ENCODE assay signal across 1 cellular context in the genomic region with DNA sequence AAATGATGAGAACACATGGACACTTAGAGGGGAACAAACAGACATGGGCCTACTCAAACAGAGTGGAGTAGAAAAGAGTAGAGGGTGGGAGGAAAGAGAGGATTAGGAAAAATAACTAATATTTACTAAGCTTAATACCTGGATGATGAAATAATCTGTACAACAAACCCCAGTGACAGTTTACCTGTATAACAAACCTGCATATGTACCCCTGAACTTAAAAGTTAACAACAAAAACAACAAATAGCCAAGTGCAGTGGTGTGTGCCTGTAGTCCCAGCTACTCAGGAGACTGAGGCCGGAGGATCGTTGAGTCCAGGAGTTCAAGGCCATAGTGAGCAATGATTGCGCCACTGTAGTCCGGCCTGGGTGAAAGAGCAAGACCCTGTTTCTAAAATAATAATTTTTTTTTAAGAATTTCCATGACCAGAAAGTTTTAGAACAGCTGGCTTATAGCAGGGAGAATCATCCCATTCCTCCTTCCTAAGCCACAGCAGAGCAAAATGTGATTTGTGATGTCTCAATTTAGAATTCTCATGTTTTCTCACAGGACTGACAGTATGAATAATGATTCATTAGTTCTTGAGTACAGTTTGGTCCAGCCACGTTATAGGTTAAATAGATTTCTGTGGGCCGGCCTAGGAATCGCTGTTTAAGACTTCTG.
A peak's percentile ranks its signal among the peaks of the same experiment; 100 is the strongest.
TF ChIP-seq lines count a peak whose summit lies in the region.

No MANE protein-coding gene starts in this region.

TF ChIP-seq in HepG2, 621 proteins besides CTCF, POLR2A, EP300 and RAD21 (continued from another document):
- TF ChIP-seq, protein P1, sequence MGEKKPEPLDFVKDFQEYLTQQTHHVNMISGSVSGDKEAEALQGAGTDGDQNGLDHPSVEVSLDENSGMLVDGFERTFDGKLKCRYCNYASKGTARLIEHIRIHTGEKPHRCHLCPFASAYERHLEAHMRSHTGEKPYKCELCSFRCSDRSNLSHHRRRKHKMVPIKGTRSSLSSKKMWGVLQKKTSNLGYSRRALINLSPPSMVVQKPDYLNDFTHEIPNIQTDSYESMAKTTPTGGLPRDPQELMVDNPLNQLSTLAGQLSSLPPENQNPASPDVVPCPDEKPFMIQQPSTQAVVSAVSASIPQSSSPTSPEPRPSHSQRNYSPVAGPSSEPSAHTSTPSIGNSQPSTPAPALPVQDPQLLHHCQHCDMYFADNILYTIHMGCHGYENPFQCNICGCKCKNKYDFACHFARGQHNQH (CRISPR knock-in tag; IDR thresholded peaks at IDR 0.05) = peak; percentile 98
- no peak for TF ChIP-seq ZNF674 (CRISPR knock-in tag; IDR thresholded peaks at IDR 0.05; ENCODE audit: low read depth)
- TF ChIP-seq, protein P2, sequence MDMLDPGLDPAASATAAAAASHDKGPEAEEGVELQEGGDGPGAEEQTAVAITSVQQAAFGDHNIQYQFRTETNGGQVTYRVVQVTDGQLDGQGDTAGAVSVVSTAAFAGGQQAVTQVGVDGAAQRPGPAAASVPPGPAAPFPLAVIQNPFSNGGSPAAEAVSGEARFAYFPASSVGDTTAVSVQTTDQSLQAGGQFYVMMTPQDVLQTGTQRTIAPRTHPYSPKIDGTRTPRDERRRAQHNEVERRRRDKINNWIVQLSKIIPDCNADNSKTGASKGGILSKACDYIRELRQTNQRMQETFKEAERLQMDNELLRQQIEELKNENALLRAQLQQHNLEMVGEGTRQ (IDR thresholded peaks at IDR 0.05; ENCODE audit: low read depth, low read length) = no peak
- TF ChIP-seq, protein P2 (CRISPR knock-in tag; IDR thresholded peaks at IDR 0.05; ENCODE audit: borderline replicate concordance) = no peak
- TF ChIP-seq ESRRA (CRISPR knock-in tag; IDR thresholded peaks at IDR 0.05; ENCODE audit: low read depth) = no peak
- TF ChIP-seq MAZ (IDR thresholded peaks at IDR 0.05; ENCODE audit: borderline replicate concordance, low read depth, low read length) = no peak
- TF ChIP-seq MAZ (CRISPR knock-in tag; IDR thresholded peaks at IDR 0.05; ENCODE audit: low read depth) = no peak
- TF ChIP-seq ZNF773 (CRISPR knock-in tag; IDR thresholded peaks at IDR 0.05; ENCODE audit: borderline replicate concordance) = no peak
- TF ChIP-seq, protein P3, sequence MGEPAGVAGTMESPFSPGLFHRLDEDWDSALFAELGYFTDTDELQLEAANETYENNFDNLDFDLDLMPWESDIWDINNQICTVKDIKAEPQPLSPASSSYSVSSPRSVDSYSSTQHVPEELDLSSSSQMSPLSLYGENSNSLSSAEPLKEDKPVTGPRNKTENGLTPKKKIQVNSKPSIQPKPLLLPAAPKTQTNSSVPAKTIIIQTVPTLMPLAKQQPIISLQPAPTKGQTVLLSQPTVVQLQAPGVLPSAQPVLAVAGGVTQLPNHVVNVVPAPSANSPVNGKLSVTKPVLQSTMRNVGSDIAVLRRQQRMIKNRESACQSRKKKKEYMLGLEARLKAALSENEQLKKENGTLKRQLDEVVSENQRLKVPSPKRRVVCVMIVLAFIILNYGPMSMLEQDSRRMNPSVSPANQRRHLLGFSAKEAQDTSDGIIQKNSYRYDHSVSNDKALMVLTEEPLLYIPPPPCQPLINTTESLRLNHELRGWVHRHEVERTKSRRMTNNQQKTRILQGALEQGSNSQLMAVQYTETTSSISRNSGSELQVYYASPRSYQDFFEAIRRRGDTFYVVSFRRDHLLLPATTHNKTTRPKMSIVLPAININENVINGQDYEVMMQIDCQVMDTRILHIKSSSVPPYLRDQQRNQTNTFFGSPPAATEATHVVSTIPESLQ (CRISPR knock-in tag; conservative IDR thresholded peaks at IDR 0.05) = no peak
- TF ChIP-seq, protein P4, sequence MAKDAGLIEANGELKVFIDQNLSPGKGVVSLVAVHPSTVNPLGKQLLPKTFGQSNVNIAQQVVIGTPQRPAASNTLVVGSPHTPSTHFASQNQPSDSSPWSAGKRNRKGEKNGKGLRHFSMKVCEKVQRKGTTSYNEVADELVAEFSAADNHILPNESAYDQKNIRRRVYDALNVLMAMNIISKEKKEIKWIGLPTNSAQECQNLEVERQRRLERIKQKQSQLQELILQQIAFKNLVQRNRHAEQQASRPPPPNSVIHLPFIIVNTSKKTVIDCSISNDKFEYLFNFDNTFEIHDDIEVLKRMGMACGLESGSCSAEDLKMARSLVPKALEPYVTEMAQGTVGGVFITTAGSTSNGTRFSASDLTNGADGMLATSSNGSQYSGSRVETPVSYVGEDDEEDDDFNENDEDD (CRISPR knock-in tag; IDR thresholded peaks at IDR 0.05; ENCODE audit: borderline replicate concordance) = no peak
- no peak for TF ChIP-seq ZNF10 (CRISPR knock-in tag; IDR thresholded peaks at IDR 0.05; ENCODE audit: borderline replicate concordance, low read depth)
- TF ChIP-seq, protein P5, sequence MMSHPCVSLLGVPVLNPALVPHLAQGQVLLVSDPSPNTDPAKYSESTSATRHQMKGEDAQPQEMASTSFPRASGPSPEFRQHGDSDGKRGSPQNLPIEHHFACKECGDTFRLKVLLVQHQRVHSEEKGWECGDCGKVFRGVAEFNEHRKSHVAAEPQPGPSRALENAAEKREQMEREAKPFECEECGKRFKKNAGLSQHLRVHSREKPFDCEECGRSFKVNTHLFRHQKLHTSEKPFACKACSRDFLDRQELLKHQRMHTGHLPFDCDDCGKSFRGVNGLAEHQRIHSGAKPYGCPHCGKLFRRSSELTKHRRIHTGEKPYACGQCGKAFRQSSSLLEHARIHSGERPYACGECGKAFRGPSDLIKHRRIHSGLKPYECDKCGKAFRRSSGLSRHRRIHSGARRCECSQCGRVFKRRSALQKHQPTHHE (CRISPR knock-in tag; IDR thresholded peaks at IDR 0.05; ENCODE audit: borderline replicate concordance) = no peak
- TF ChIP-seq ZNF382 (CRISPR knock-in tag; IDR thresholded peaks at IDR 0.05; ENCODE audit: borderline replicate concordance) = no peak
- TF ChIP-seq ARHGAP35 (CRISPR knock-in tag; IDR thresholded peaks at IDR 0.05; ENCODE audit: borderline replicate concordance) = no peak
- TF ChIP-seq, protein P6, sequence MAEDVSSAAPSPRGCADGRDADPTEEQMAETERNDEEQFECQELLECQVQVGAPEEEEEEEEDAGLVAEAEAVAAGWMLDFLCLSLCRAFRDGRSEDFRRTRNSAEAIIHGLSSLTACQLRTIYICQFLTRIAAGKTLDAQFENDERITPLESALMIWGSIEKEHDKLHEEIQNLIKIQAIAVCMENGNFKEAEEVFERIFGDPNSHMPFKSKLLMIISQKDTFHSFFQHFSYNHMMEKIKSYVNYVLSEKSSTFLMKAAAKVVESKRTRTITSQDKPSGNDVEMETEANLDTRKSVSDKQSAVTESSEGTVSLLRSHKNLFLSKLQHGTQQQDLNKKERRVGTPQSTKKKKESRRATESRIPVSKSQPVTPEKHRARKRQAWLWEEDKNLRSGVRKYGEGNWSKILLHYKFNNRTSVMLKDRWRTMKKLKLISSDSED (CRISPR knock-in tag; IDR thresholded peaks at IDR 0.05) = no peak
- TF ChIP-seq, protein P7, sequence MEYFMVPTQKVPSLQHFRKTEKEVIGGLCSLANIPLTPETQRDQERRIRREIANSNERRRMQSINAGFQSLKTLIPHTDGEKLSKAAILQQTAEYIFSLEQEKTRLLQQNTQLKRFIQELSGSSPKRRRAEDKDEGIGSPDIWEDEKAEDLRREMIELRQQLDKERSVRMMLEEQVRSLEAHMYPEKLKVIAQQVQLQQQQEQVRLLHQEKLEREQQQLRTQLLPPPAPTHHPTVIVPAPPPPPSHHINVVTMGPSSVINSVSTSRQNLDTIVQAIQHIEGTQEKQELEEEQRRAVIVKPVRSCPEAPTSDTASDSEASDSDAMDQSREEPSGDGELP (IDR thresholded peaks at IDR 0.05; ENCODE audit: borderline replicate concordance, low read depth) = peak; percentile 50; the same call in 1 of the 2 replicates
- no peak for TF ChIP-seq MTA1 (CRISPR knock-in tag; IDR thresholded peaks at IDR 0.05; ENCODE audit: borderline replicate concordance)
TF ChIP-seq in HepG2: peak in this region for 138.
